Comparison of ENCODE assay signal across 18 cellular contexts in the genomic region with DNA sequence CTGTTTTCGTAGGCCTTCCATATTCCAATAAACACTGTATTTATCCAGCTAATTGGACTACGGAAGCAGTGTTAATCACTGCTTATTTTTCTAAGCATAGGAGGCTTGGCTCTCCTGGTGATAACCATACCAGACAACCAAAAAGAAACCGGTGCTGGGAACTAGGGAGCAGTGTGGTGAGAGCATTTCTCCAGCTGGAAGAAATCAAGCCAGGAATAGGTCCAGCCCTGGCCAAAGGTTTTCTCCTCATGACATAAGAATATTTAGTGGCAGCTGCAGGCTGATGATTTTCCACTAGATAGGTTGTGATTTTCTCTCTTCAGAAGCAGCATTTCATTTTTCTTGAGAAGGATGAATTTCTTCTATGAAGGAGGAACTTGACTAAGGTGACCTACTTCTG.
A peak's percentile ranks its signal among the peaks of the same experiment; 100 is the strongest.
DNase-seq lines count a peak whose midpoint lies in the region; ATAC-seq and TF ChIP-seq lines count a peak whose summit lies in the region.
"Had no signal": no experiment of that assay in that cellular context is flagged by ENCODE, and none has a peak within 500 bp of the region (broad histone marks: within the 10 kb centered on the region; RNA-seq: fewer than 3 reads in every experiment).

No MANE protein-coding gene starts in this region.

- H3K4me3 Mint-ChIP-seq in WTC11 = no peak overlapping the region
- no peak overlapping the region for H3K4me3 Mint-ChIP-seq in stimulated activated naive B cell treated with anti-CD40 and anti-IgM and Interleukin-4, amounts not matched to agents 10 μg/mL and 1 μg/mL and 100 μg/mL, for 72 hours
- H3K4me3 Mint-ChIP-seq: CD4-positive, CD25-positive, alpha-beta regulatory T cell had no signal

- H3K9me3 Mint-ChIP-seq in WTC11 = 0 out of 2 replicates have a peak, but pooled peaks cover 3% of the 10 kb centered on the region
- no peaks in the 10 kb centered on the region for H3K9me3 Mint-ChIP-seq in stimulated activated naive B cell treated with anti-CD40 and anti-IgM and Interleukin-4, amounts not matched to agents 10 μg/mL and 1 μg/mL and 100 μg/mL, for 72 hours
- H3K9me3 Mint-ChIP-seq: CD4-positive, CD25-positive, alpha-beta regulatory T cell had no signal

- POLR2A ChIA-PET in WTC11 (lab: Charles Lee) = no interaction called here

- no peak overlapping the region for H3K4me3 ChIP-seq in right lobe of liver

- ATAC-seq in WTC11 = no peak
- ATAC-seq in right lobe of liver = peak; percentile 52 to 88 (median 80)
- no peak for ATAC-seq in HG03469 (IDR thresholded peaks at IDR 0.05; ENCODE audit: unreplicated experiment)
- ATAC-seq in stimulated activated naive B cell treated with anti-CD40 and anti-IgM and Interleukin-4, amounts not matched to agents 10 μg/mL and 1 μg/mL and 100 μg/mL, for 72 hours (replicated peaks) = no peak
- ATAC-seq: Panc1 had no signal

- in situ Hi-C loops in G401 (cut with HindIII; ENCODE audit: low sequenced_read_pairs) = no loop called here

- intact Hi-C loops in right lobe of liver (cut with DNase I) = no loop called here

- H3K27me3 Mint-ChIP-seq in WTC11 (ENCODE audit: low read depth) = no peaks in the 10 kb centered on the region
- no peaks in the 10 kb centered on the region for H3K27me3 Mint-ChIP-seq in stimulated activated naive B cell treated with anti-CD40 and anti-IgM and Interleukin-4, amounts not matched to agents 10 μg/mL and 1 μg/mL and 100 μg/mL, for 72 hours
- H3K27me3 Mint-ChIP-seq: CD4-positive, CD25-positive, alpha-beta regulatory T cell had no signal

- H3K36me3 Mint-ChIP-seq in WTC11 = no peaks in the 10 kb centered on the region
- H3K36me3 Mint-ChIP-seq in stimulated activated naive B cell treated with anti-CD40 and anti-IgM and Interleukin-4, amounts not matched to agents 10 μg/mL and 1 μg/mL and 100 μg/mL, for 72 hours = no peaks in the 10 kb centered on the region
- H3K36me3 Mint-ChIP-seq: CD4-positive, CD25-positive, alpha-beta regulatory T cell had no signal

- TF ChIP-seq POLR2A in right lobe of liver (IDR thresholded peaks at IDR 0.05) = no peak

- H3K27ac Mint-ChIP-seq in WTC11 = peak overlapping the region; percentile 82
- H3K27ac Mint-ChIP-seq in stimulated activated naive B cell treated with anti-CD40 and anti-IgM and Interleukin-4, amounts not matched to agents 10 μg/mL and 1 μg/mL and 100 μg/mL, for 72 hours = no peak overlapping the region
- H3K27ac Mint-ChIP-seq: CD4-positive, CD25-positive, alpha-beta regulatory T cell had no signal

- H3K4me1 Mint-ChIP-seq in WTC11 = peaks cover 34% of the 10 kb centered on the region
- H3K4me1 Mint-ChIP-seq in stimulated activated naive B cell treated with anti-CD40 and anti-IgM and Interleukin-4, amounts not matched to agents 10 μg/mL and 1 μg/mL and 100 μg/mL, for 72 hours = peaks cover 2 to 5% of the 10 kb centered on the region in 2 donors

- WGBS in right lobe of liver (ENCODE audit: insufficient coverage, low coverage, low lambda C conversion rate, missing lambda C conversion rate) = 60% methylated on average over 3 of the region's 3 CpGs

- TF ChIP-seq CTCF in WTC11 (IDR thresholded peaks at IDR 0.05) (no peak), right lobe of liver (IDR thresholded peaks at IDR 0.05) (no peak)

- no peaks in the 10 kb centered on the region for H3K9me3 ChIP-seq in right lobe of liver
- H3K9me3 ChIP-seq: Caco-2, SK-N-SH had no signal

- DNase-seq in G401 (ENCODE audit: low spot score) (peak; percentile 15), WTC11 (ENCODE audit: low spot score) (no peak), fibroblast of gingiva (ENCODE audit: low read depth) (peak; percentile 4), right lobe of liver (peak in 1 of 3 donors; percentile 55), NCI-H1930 (lab: John Stamatoyannopoulos, UW) (no peak)
- DNase-seq in activated naive CD4-positive, alpha-beta T cell treated with Interleukin-2 at 50 U/mL for 16 hours = no peak
- no peak for DNase-seq in stimulated activated naive B cell treated with anti-CD40 and anti-IgM and Interleukin-4, amounts not matched to agents 10 μg/mL and 1 μg/mL and 100 μg/mL, for 72 hours
- DNase-seq: Caco-2; CD4-positive, CD25-positive, alpha-beta regulatory T cell; EL; HCEC 1CT; NCI-H187; NCI-H446; NCI-H748 treated with DMSO at 0.1 percent for 48 hours; Right ventricle myocardium superior; SK-N-SH had no signal

- peak overlapping the region in 1 of 3 donors; percentile 17 for H3K27ac ChIP-seq in right lobe of liver

- H3K36me3 ChIP-seq in right lobe of liver = no peaks in the 10 kb centered on the region

- no peaks in the 10 kb centered on the region for H3K27me3 ChIP-seq in right lobe of liver

- no peaks in the 10 kb centered on the region for H3K4me1 ChIP-seq in right lobe of liver
- H3K4me1 ChIP-seq: Caco-2 had no signal

- CTCF ChIA-PET in WTC11 (lab: Charles Lee) = interaction anchor here (1.9 kb wide), 1 partner anchor 254 kb away, joined by 5 read pairs; no protein-coding TSS in a partner anchor

TF ChIP-seq in WTC11, 78 proteins besides CTCF, POLR2A, EP300 and RAD21 (continues in another document):
- TF ChIP-seq NFYB (CRISPR knock-in tag; conservative IDR thresholded peaks at IDR 0.05; ENCODE audit: low read depth) (no peak), ZNF317 (CRISPR knock-in tag; IDR thresholded peaks at IDR 0.05; ENCODE audit: borderline replicate concordance, low read depth) (no peak), ZNF671 (CRISPR knock-in tag; IDR thresholded peaks at IDR 0.05) (no peak), ETV6 (CRISPR knock-in tag; IDR thresholded peaks at IDR 0.05) (no peak), EMX1 (CRISPR knock-in tag; IDR thresholded peaks at IDR 0.05) (no peak), TEAD4 (CRISPR knock-in tag; IDR thresholded peaks at IDR 0.05) (no peak), ATF1 (CRISPR knock-in tag; IDR thresholded peaks at IDR 0.05) (no peak), FOXP1 (CRISPR knock-in tag; IDR thresholded peaks at IDR 0.05; ENCODE audit: borderline replicate concordance) (no peak), TCF7 (CRISPR knock-in tag; IDR thresholded peaks at IDR 0.05; ENCODE audit: low read depth) (no peak)
- TF ChIP-seq, protein P1, sequence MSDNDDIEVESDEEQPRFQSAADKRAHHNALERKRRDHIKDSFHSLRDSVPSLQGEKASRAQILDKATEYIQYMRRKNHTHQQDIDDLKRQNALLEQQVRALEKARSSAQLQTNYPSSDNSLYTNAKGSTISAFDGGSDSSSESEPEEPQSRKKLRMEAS (CRISPR knock-in tag; IDR thresholded peaks at IDR 0.05) = no peak
- TF ChIP-seq, protein P2, sequence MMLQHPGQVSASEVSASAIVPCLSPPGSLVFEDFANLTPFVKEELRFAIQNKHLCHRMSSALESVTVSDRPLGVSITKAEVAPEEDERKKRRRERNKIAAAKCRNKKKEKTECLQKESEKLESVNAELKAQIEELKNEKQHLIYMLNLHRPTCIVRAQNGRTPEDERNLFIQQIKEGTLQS (CRISPR knock-in tag; conservative IDR thresholded peaks at IDR 0.05) = no peak
- TF ChIP-seq, protein P3, sequence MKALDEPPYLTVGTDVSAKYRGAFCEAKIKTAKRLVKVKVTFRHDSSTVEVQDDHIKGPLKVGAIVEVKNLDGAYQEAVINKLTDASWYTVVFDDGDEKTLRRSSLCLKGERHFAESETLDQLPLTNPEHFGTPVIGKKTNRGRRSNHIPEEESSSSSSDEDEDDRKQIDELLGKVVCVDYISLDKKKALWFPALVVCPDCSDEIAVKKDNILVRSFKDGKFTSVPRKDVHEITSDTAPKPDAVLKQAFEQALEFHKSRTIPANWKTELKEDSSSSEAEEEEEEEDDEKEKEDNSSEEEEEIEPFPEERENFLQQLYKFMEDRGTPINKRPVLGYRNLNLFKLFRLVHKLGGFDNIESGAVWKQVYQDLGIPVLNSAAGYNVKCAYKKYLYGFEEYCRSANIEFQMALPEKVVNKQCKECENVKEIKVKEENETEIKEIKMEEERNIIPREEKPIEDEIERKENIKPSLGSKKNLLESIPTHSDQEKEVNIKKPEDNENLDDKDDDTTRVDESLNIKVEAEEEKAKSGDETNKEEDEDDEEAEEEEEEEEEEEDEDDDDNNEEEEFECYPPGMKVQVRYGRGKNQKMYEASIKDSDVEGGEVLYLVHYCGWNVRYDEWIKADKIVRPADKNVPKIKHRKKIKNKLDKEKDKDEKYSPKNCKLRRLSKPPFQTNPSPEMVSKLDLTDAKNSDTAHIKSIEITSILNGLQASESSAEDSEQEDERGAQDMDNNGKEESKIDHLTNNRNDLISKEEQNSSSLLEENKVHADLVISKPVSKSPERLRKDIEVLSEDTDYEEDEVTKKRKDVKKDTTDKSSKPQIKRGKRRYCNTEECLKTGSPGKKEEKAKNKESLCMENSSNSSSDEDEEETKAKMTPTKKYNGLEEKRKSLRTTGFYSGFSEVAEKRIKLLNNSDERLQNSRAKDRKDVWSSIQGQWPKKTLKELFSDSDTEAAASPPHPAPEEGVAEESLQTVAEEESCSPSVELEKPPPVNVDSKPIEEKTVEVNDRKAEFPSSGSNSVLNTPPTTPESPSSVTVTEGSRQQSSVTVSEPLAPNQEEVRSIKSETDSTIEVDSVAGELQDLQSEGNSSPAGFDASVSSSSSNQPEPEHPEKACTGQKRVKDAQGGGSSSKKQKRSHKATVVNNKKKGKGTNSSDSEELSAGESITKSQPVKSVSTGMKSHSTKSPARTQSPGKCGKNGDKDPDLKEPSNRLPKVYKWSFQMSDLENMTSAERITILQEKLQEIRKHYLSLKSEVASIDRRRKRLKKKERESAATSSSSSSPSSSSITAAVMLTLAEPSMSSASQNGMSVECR (CRISPR knock-in tag; IDR thresholded peaks at IDR 0.05; ENCODE audit: borderline replicate concordance) = no peak
- TF ChIP-seq, protein P4, sequence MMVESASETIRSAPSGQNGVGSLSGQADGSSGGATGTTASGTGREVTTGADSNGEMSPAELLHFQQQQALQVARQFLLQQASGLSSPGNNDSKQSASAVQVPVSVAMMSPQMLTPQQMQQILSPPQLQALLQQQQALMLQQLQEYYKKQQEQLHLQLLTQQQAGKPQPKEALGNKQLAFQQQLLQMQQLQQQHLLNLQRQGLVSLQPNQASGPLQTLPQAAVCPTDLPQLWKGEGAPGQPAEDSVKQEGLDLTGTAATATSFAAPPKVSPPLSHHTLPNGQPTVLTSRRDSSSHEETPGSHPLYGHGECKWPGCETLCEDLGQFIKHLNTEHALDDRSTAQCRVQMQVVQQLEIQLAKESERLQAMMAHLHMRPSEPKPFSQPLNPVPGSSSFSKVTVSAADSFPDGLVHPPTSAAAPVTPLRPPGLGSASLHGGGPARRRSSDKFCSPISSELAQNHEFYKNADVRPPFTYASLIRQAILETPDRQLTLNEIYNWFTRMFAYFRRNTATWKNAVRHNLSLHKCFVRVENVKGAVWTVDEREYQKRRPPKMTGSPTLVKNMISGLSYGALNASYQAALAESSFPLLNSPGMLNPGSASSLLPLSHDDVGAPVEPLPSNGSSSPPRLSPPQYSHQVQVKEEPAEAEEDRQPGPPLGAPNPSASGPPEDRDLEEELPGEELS (CRISPR knock-in tag; IDR thresholded peaks at IDR 0.05) = no peak

Comparison
In these comparisons a context has a peak if more than half of its experiments do, and no peak if none do; other contexts are left out.
1. DNase-seq: peak in G401 (single experiment) and fibroblast of gingiva (single experiment); none in WTC11 (single experiment), NCI-H1930 (0 of 2), activated naive CD4-positive, alpha-beta T cell treated with Interleukin-2 at 50 U/mL for 16 hours (single experiment) and stimulated activated naive B cell treated with anti-CD40 and anti-IgM and Interleukin-4, amounts not matched to agents 10 μg/mL and 1 μg/mL and 100 μg/mL, for 72 hours (single experiment).
2. ATAC-seq: peak in right lobe of liver (4 of 4); none in WTC11 (single experiment), HG03469 (single experiment) and stimulated activated naive B cell treated with anti-CD40 and anti-IgM and Interleukin-4, amounts not matched to agents 10 μg/mL and 1 μg/mL and 100 μg/mL, for 72 hours (0 of 2).